19 cellular contexts compared by ENCODE assay signal in genomic region chr6:103769431-103769830, GRCh38.
DNase-seq lines count a peak whose midpoint lies in the region; FAIRE-seq and TF ChIP-seq lines count a peak whose summit lies in the region.
"Had no signal": no experiment of that assay in that cellular context is flagged by ENCODE, and none has a peak within 500 bp of the region (broad histone marks: within the 10 kb centered on the region; RNA-seq: fewer than 3 reads in every experiment).

No MANE protein-coding gene starts in this region.

- no peak overlapping the region for H3K4me3 ChIP-seq in SK-N-MC
- no peak overlapping the region for H3K4me3 ChIP-seq in endothelial cell of umbilical vein (replicated peaks in 1 of 3; ENCODE audit: insufficient read depth in 1 of 3, low read depth in 1 of 3, low read length in 3 of 3)
- no peak overlapping the region for H3K4me3 ChIP-seq in CD8-positive, alpha-beta memory T cell (ENCODE audit: low read length)
- H3K4me3 ChIP-seq in OCI-LY7 (ENCODE audit: low read depth, low read length, poor library complexity, severe bottlenecking): no peak overlapping the region
- H3K4me3 ChIP-seq: BLaER1 had no signal

- dilution Hi-C loops in endothelial cell of umbilical vein (cut with MboI; ENCODE audit: extremely low pct_ligation_motif_present, low sequenced_read_pairs): no loop called here

- H3K4me2 ChIP-seq in endothelial cell of umbilical vein (ENCODE audit: insufficient read depth, low read length) (peak overlapping the region; percentile 62), OCI-LY7 (ENCODE audit: low read length) (no peak overlapping the region)
- H3K4me2 ChIP-seq: BLaER1 had no signal

- no peak overlapping the region for H3K4me3 Mint-ChIP-seq in CD8-positive, alpha-beta memory T cell
- H3K4me3 Mint-ChIP-seq: CD4-positive, CD25-positive, alpha-beta regulatory T cell had no signal

- no peaks in the 10 kb centered on the region for H3K9me2 ChIP-seq in OCI-LY7 (ENCODE audit: insufficient read depth, low read length)

- peak overlapping the region; percentile 52 for H2AFZ ChIP-seq in endothelial cell of umbilical vein (ENCODE audit: low read depth, low read length)
- no peak overlapping the region for H2AFZ ChIP-seq in OCI-LY7 (ENCODE audit: low read length)

- intact Hi-C loops in endothelial cell of umbilical vein (cut with micrococcal nuclease): loop anchor here (10.0 kb wide), 1 partner anchor 865 kb away; no protein-coding TSS in a partner anchor
- intact Hi-C loops in OCI-LY7 (cut with micrococcal nuclease; ENCODE audit: unreplicated experiment): no loop called here

- POLR2A ChIA-PET in endothelial cell of umbilical vein (lab: Charles Lee) (no interaction called here), OCI-LY7 (lab: Charles Lee) (no interaction called here)
- POLR2A ChIA-PET in CD8-positive, alpha-beta memory T cell (lab: Charles Lee): no interaction called here

- peak; percentile 93 for FAIRE-seq in endothelial cell of umbilical vein (lab: Jason Lieb, UNC)
- FAIRE-seq: D721Med, G401.6, RCC 7860 had no signal

- H3K9me3 ChIP-seq in SK-N-MC (ENCODE audit: low read depth, low read length): no peaks in the 10 kb centered on the region
- no peaks in the 10 kb centered on the region for H3K9me3 ChIP-seq in endothelial cell of umbilical vein (replicated peaks; ENCODE audit: control insufficient read depth, insufficient read depth, low read length)
- H3K9me3 ChIP-seq in CD8-positive, alpha-beta memory T cell (ENCODE audit: low read length): no peaks in the 10 kb centered on the region
- no peaks in the 10 kb centered on the region for H3K9me3 ChIP-seq in OCI-LY7 (ENCODE audit: low read length)
- H3K9me3 ChIP-seq: BLaER1 had no signal

- no peak for TF ChIP-seq POLR2A in endothelial cell of umbilical vein (IDR thresholded peaks at IDR 0.05; ENCODE audit: low read depth, low read length)

- CTCF ChIA-PET in endothelial cell of umbilical vein (lab: Charles Lee): interaction anchor here (0.8 to 2.3 kb wide), 2 partner anchors 10 to 28 kb away, joined by 3 to 6 read pairs; no protein-coding TSS in a partner anchor
- CTCF ChIA-PET in CD8-positive, alpha-beta memory T cell (lab: Charles Lee): no interaction called here
- CTCF ChIA-PET in OCI-LY7 (lab: Charles Lee; ENCODE audit: unreplicated experiment): no interaction called here

- no peaks in the 10 kb centered on the region for H3K9me1 ChIP-seq in endothelial cell of umbilical vein (replicated peaks; ENCODE audit: control insufficient read depth, extremely low read depth, insufficient read depth, low read length)

- H3K27ac ChIP-seq in SK-N-MC (peak overlapping the region; percentile 45; the same call in 1 of the 2 replicates), endothelial cell of umbilical vein (ENCODE audit: insufficient read depth, low read depth, low read length) (peak overlapping the region; percentile 79), OCI-LY7 (ENCODE audit: low read depth, low read length, poor library complexity, severe bottlenecking) (no peak overlapping the region)
- H3K27ac ChIP-seq in CD8-positive, alpha-beta memory T cell (ENCODE audit: low read depth, low read length): no peak overlapping the region
- H3K27ac ChIP-seq: BLaER1 had no signal

- peaks cover 22% of the 10 kb centered on the region for H3K4me1 ChIP-seq in endothelial cell of umbilical vein (ENCODE audit: control insufficient read depth, extremely low read depth, insufficient read depth, low read length)
- no peaks in the 10 kb centered on the region for H3K4me1 ChIP-seq in CD8-positive, alpha-beta memory T cell (ENCODE audit: insufficient read depth, low read length)
- no peaks in the 10 kb centered on the region for H3K4me1 ChIP-seq in OCI-LY7 (ENCODE audit: insufficient read depth, low read length, poor library complexity, severe bottlenecking)
- H3K4me1 ChIP-seq: BLaER1 had no signal

- H3K9ac ChIP-seq in SK-N-MC (ENCODE audit: insufficient read length): no peak overlapping the region
- H3K9ac ChIP-seq in endothelial cell of umbilical vein (replicated peaks; ENCODE audit: extremely low read depth, insufficient read depth, low read length): peak overlapping the region; percentile 35
- H3K9ac ChIP-seq: BLaER1 had no signal

- no peaks in the 10 kb centered on the region for H4K20me1 ChIP-seq in endothelial cell of umbilical vein (replicated peaks; ENCODE audit: control insufficient read depth, extremely low read depth, insufficient read depth, low read length)
- no peaks in the 10 kb centered on the region for H4K20me1 ChIP-seq in OCI-LY7 (ENCODE audit: insufficient read depth, low read length)
- H4K20me1 ChIP-seq: BLaER1 had no signal

- no peaks in the 10 kb centered on the region for H3K27me3 Mint-ChIP-seq in CD8-positive, alpha-beta memory T cell
- H3K27me3 Mint-ChIP-seq: CD4-positive, CD25-positive, alpha-beta regulatory T cell had no signal

- H3K79me2 ChIP-seq in endothelial cell of umbilical vein (ENCODE audit: control insufficient read depth, insufficient read depth, low read length): no peaks in the 10 kb centered on the region
- no peaks in the 10 kb centered on the region for H3K79me2 ChIP-seq in OCI-LY7 (ENCODE audit: insufficient read depth, low read depth, low read length)

- no peaks in the 10 kb centered on the region for H3K4me1 Mint-ChIP-seq in CD8-positive, alpha-beta memory T cell
- H3K4me1 Mint-ChIP-seq: CD4-positive, CD25-positive, alpha-beta regulatory T cell had no signal

- H3K9me3 Mint-ChIP-seq in CD8-positive, alpha-beta memory T cell: peaks cover 0 to 5% (median under 1%) of the 10 kb centered on the region in 5 donors

- DNase-seq in ELR (ENCODE audit: low read depth) (peak; percentile 11), SK-N-MC (ENCODE audit: low read depth, low spot score) (no peak), endothelial cell of umbilical vein (ENCODE audit: low read depth, low spot score) (peak; percentile 86), pulmonary artery endothelial cell (ENCODE audit: low read depth, low spot score) (peak; percentile 49), OCI-M1 (lab: John Stamatoyannopoulos, UW) (no peak), OCI-LY7 (ENCODE audit: low spot score) (no peak)
- DNase-seq in CD8-positive, alpha-beta memory T cell: no peak
- DNase-seq: CD4-positive, CD25-positive, alpha-beta regulatory T cell; KBM-7; MV-4-11; NCI-H1105 treated with DMSO at 0.1 percent for 48 hours; NCI-H2029 treated with DMSO at 0.1 percent for 48 hours; NCI-H2171; NCI-H226; NCI-H510A had no signal

- H3K36me3 Mint-ChIP-seq in CD8-positive, alpha-beta memory T cell: no peaks in the 10 kb centered on the region
- H3K36me3 Mint-ChIP-seq: CD4-positive, CD25-positive, alpha-beta regulatory T cell had no signal

- no peak overlapping the region for H3K27ac Mint-ChIP-seq in CD8-positive, alpha-beta memory T cell
- H3K27ac Mint-ChIP-seq: CD4-positive, CD25-positive, alpha-beta regulatory T cell had no signal

- H3K27me3 ChIP-seq in endothelial cell of umbilical vein (ENCODE audit: control insufficient read depth in 2 of 2, insufficient read depth in 2 of 2, low read length in 2 of 2): no peaks in the 10 kb centered on the region
- H3K27me3 ChIP-seq in CD8-positive, alpha-beta memory T cell (ENCODE audit: insufficient read depth, low read length, poor library complexity, severe bottlenecking): no peaks in the 10 kb centered on the region
- H3K27me3 ChIP-seq: BLaER1 had no signal

- H3K36me3 ChIP-seq in SK-N-MC (ENCODE audit: insufficient read depth, low read length) (peaks cover 5% of the 10 kb centered on the region), endothelial cell of umbilical vein (ENCODE audit: control insufficient read depth in 2 of 2, extremely low read depth in 1 of 2, insufficient read depth in 2 of 2, low read length in 2 of 2) (no peaks in the 10 kb centered on the region), OCI-LY7 (ENCODE audit: insufficient read depth, low read length) (no peaks in the 10 kb centered on the region)
- no peaks in the 10 kb centered on the region for H3K36me3 ChIP-seq in CD8-positive, alpha-beta memory T cell (ENCODE audit: insufficient read depth, low read length)
- H3K36me3 ChIP-seq: BLaER1 had no signal

- TF ChIP-seq CTCF in endothelial cell of umbilical vein (IDR thresholded peaks at IDR 0.05; ENCODE audit: extremely low read depth in 1 of 2, insufficient read depth in 1 of 2, low read depth in 1 of 2, low read length in 2 of 2): no peak
- TF ChIP-seq CTCF in OCI-LY7 (conservative IDR thresholded peaks at IDR 0.05; ENCODE audit: low read length): no peak

- BruUV-seq in endothelial cell of umbilical vein (replicated peaks; lab: Mats Ljungman, UMichigan) (no TSS peak), OCI-LY7 (replicated peaks; lab: Mats Ljungman, UMichigan) (no TSS peak)

TF ChIP-seq in endothelial cell of umbilical vein, 7 proteins besides CTCF, POLR2A, EP300 and RAD21:
- no peak for TF ChIP-seq MYC (IDR thresholded peaks at IDR 0.05; ENCODE audit: low read depth, low read length)
- no peak for TF ChIP-seq POLR2AphosphoS5 (IDR thresholded peaks at IDR 0.05; ENCODE audit: insufficient read depth, low read depth, low read length)
- no peak for TF ChIP-seq EZH2 (IDR thresholded peaks at IDR 0.05; ENCODE audit: borderline replicate concordance, low read depth, low read length, severe bottlenecking)
- TF ChIP-seq MAX (IDR thresholded peaks at IDR 0.05; ENCODE audit: insufficient read depth, insufficient read length): no peak
- peak; percentile 91 for TF ChIP-seq FOS (IDR thresholded peaks at IDR 0.05; ENCODE audit: borderline replicate concordance, insufficient read depth, low read length)
- peak; percentile 94 for TF ChIP-seq JUN (IDR thresholded peaks at IDR 0.05; ENCODE audit: borderline replicate concordance, insufficient read depth, insufficient read length, low read depth)
- TF ChIP-seq GATA2 (IDR thresholded peaks at IDR 0.05; ENCODE audit: insufficient read depth, insufficient read length, low read depth, low read length): no peak
TF ChIP-seq in endothelial cell of umbilical vein: peak in this region for 2.

Comparison
In these comparisons a context has a peak if more than half of its experiments do, and no peak if none do; other contexts are left out.
1. DNase-seq: peak in ELR (single experiment), endothelial cell of umbilical vein (single experiment) and pulmonary artery endothelial cell (single experiment); none in SK-N-MC (single experiment), CD8-positive, alpha-beta memory T cell (0 of 5), OCI-M1 (single experiment) and OCI-LY7 (single experiment).
2. H3K27ac ChIP-seq: peak in SK-N-MC (single experiment) and endothelial cell of umbilical vein (single experiment); none in CD8-positive, alpha-beta memory T cell (single experiment) and OCI-LY7 (single experiment).